In genomic region chr14:94009767-94010166, GRCh38 we compare ENCODE assay signal across 8 cellular contexts. TPM values are rescaled to one million over a fixed set of nuclear protein-coding genes. Genes with fewer than 3 reads are reported as not detected.
DNase-seq lines count a peak whose midpoint lies in the region; ATAC-seq, FAIRE-seq and TF ChIP-seq lines count a peak whose summit lies in the region.

No MANE protein-coding gene starts in this region.

- H4K20me1 ChIP-seq in BLaER1 treated with 17β-estradiol and CSF1 and Interleukin-3, amounts not matched to agents 10 nM and 100 nM, result no peaks in the 10 kb centered on the region

- peak overlapping the region in 1 of 11 experiments; percentile 16; a peak in 1 of 22 replicates for H3K9ac ChIP-seq in BLaER1 treated with 17β-estradiol and CSF1 and Interleukin-3, amounts not matched to agents 10 nM and 100 nM

- DNase-seq in HTR-8/SVneo (ENCODE audit: insufficient read length, low spot score) (peak; percentile 26), epithelial cell of proximal tubule (ENCODE audit: low read depth) (peak; percentile 59), WERI-Rb-1 (no peak), NCI-H2227 (lab: John Stamatoyannopoulos, UW; ENCODE audit: unreplicated experiment) (no peak), NCI-H82 treated with DMSO at 0.1 percent for 48 hours (lab: John Stamatoyannopoulos, UW; ENCODE audit: unreplicated experiment) (no peak)

- peaks cover 16 to 38% (median 34%) of the 10 kb centered on the region in 10 experiments for H3K4me1 ChIP-seq in BLaER1 treated with 17β-estradiol and CSF1 and Interleukin-3, amounts not matched to agents 10 nM and 100 nM

- ATAC-seq in GM19043 (IDR thresholded peaks at IDR 0.05; ENCODE audit: low read depth, unreplicated experiment) (peak; percentile 56), GM18907 (IDR thresholded peaks at IDR 0.05; ENCODE audit: unreplicated experiment) (no peak)

- no peaks in the 10 kb centered on the region for H3K36me3 ChIP-seq in BLaER1 treated with 17β-estradiol and CSF1 and Interleukin-3, amounts not matched to agents 10 nM and 100 nM
- no peaks in the 10 kb centered on the region for H3K36me3 ChIP-seq in WERI-Rb-1

- no peaks in the 10 kb centered on the region for H3K9me3 ChIP-seq in BLaER1 treated with 17β-estradiol and CSF1 and Interleukin-3, amounts not matched to agents 10 nM and 100 nM (replicated peaks in 1 of 11)
- no peaks in the 10 kb centered on the region for H3K9me3 ChIP-seq in WERI-Rb-1 (ENCODE audit: severe bottlenecking)

- no peak overlapping the region for H3K4me3 ChIP-seq in BLaER1 treated with 17β-estradiol and CSF1 and Interleukin-3, amounts not matched to agents 10 nM and 100 nM
- H3K4me3 ChIP-seq in epithelial cell of proximal tubule (ENCODE audit: low read depth, low read length) (no peak overlapping the region), WERI-Rb-1 (ENCODE audit: low read depth, low read length) (no peak overlapping the region)

- FAIRE-seq in HTR-8/SVneo (lab: Jason Lieb, UNC), result no peak

- H3K27me3 ChIP-seq in BLaER1 treated with 17β-estradiol and CSF1 and Interleukin-3, amounts not matched to agents 10 nM and 100 nM, result no peaks in the 10 kb centered on the region
- H3K27me3 ChIP-seq in WERI-Rb-1 (ENCODE audit: insufficient read depth, low read depth, severe bottlenecking), result no peaks in the 10 kb centered on the region

- peak overlapping the region in 10 of 11 experiments; percentile 11 to 84 (median 72); a peak in 17 of 22 replicates for H3K4me2 ChIP-seq in BLaER1 treated with 17β-estradiol and CSF1 and Interleukin-3, amounts not matched to agents 10 nM and 100 nM

- TF ChIP-seq CTCF in epithelial cell of proximal tubule (conservative IDR thresholded peaks at IDR 0.05; ENCODE audit: low read depth, low read length) (no peak), WERI-Rb-1 (IDR thresholded peaks at IDR 0.05; ENCODE audit: low read depth, low read length) (no peak)

- no peak overlapping the region for H3K27ac ChIP-seq in BLaER1 treated with 17β-estradiol and CSF1 and Interleukin-3, amounts not matched to agents 10 nM and 100 nM
- H3K27ac ChIP-seq in WERI-Rb-1, result no peak overlapping the region

RNA-seq across cellular contexts. Expression of gene CCDC197, which starts 12.7 kb away (rescaled TPM):
- not detected in 2 replicates for total RNA-seq in epithelial cell of proximal tubule

RNA-seq across cellular contexts. Expression of gene OTUB2, which starts 16.4 kb away (rescaled TPM):
- 5.6 and 15.0 TPM in 2 replicates for total RNA-seq in epithelial cell of proximal tubule

RNA-seq across cellular contexts. Expression of gene ASB2, which starts 33.4 kb away (rescaled TPM):
- total RNA-seq in epithelial cell of proximal tubule, result 0.46 and 1.4 TPM in 2 replicates

Comparison
In these comparisons a context has a peak if more than half of its experiments do, and no peak if none do; other contexts are left out.
1. DNase-seq: peak in HTR-8/SVneo (single experiment) and epithelial cell of proximal tubule (single experiment); none in WERI-Rb-1 (single experiment), NCI-H2227 (single experiment) and NCI-H82 treated with DMSO at 0.1 percent for 48 hours (single experiment).